In genomic region chr5:59099270-59099994, GRCh38 we compare ENCODE assay signal across 8 cellular contexts.
DNase-seq lines count a peak whose midpoint lies in the region; ATAC-seq, FAIRE-seq and TF ChIP-seq lines count a peak whose summit lies in the region.

No MANE protein-coding gene starts in this region.

- DNase-seq in CD8-positive, alpha-beta memory T cell: peak; percentile 16 to 81 (median 25)
- peak; percentile 3 for DNase-seq in activated CD4-positive, alpha-beta T cell treated with anti-CD3 and anti-CD28 coated beads, Interleukin-2, amount 50 U/mL, for 1 hour
- peak; percentile 35 for DNase-seq in keratinocyte (ENCODE audit: low read depth, low spot score)
- DNase-seq in DMS 273 (lab: John Stamatoyannopoulos, UW; ENCODE audit: unreplicated experiment): no peak

- H3K4me3 ChIP-seq in CD8-positive, alpha-beta memory T cell (ENCODE audit: low read length): no peak overlapping the region
- H3K4me3 ChIP-seq in keratinocyte (ENCODE audit: control insufficient read depth in 2 of 3, extremely low read depth in 1 of 3, insufficient read depth in 2 of 3, low read depth in 1 of 3, low read length in 3 of 3): no peak overlapping the region

- H2AFZ ChIP-seq in keratinocyte (ENCODE audit: control insufficient read depth, low read length): no peak overlapping the region

- peak overlapping the region in 6 of 7 donors; percentile 1 to 64 (median 46) for H3K4me3 Mint-ChIP-seq in CD8-positive, alpha-beta memory T cell

- peak overlapping the region; percentile 46 for H3K4me2 ChIP-seq in keratinocyte (ENCODE audit: control insufficient read depth, extremely low read depth, insufficient read depth, low read depth, low read length)

- no peaks in the 10 kb centered on the region for H3K27me3 ChIP-seq in CD8-positive, alpha-beta memory T cell (ENCODE audit: insufficient read depth, low read length, poor library complexity, severe bottlenecking)
- H3K27me3 ChIP-seq in keratinocyte (ENCODE audit: control insufficient read depth, extremely low read depth, insufficient read depth, low read length): no peaks in the 10 kb centered on the region

- dilution Hi-C loops in keratinocyte (cut with MboI; ENCODE audit: extremely low pct_ligation_motif_present, low sequenced_read_pairs): no loop called here

- FAIRE-seq in keratinocyte (lab: Jason Lieb, UNC): peak; percentile 94

- peak overlapping the region; percentile 63 to 95 (median 86) for H3K27ac Mint-ChIP-seq in CD8-positive, alpha-beta memory T cell

- CTCF ChIA-PET in CD8-positive, alpha-beta memory T cell (lab: Charles Lee): interaction anchor here (0.8 to 2.0 kb wide), 6 partner anchors 25 to 65 kb away, joined by 3 to 8 read pairs (median 4); no protein-coding TSS in a partner anchor

- POLR2A ChIA-PET in CD8-positive, alpha-beta memory T cell (lab: Charles Lee): interaction anchor here (0.6 to 3.9 kb wide), 4 partner anchors 25 to 60 kb away, joined by 3 to 21 read pairs (median 8); no protein-coding TSS in a partner anchor

- no peak overlapping the region for H3K9ac ChIP-seq in keratinocyte (ENCODE audit: control insufficient read depth, extremely low read depth, insufficient read depth, low read length)

- peaks cover 0 to 2% (median 0%) of the 10 kb centered on the region in 5 donors for H3K9me3 Mint-ChIP-seq in CD8-positive, alpha-beta memory T cell

- no peaks in the 10 kb centered on the region for H4K20me1 ChIP-seq in keratinocyte (ENCODE audit: control insufficient read depth, extremely low read depth, insufficient read depth, low read length)

- peaks cover 0 to 3% of the 10 kb centered on the region in 2 donors for H3K27me3 Mint-ChIP-seq in CD8-positive, alpha-beta memory T cell

- no peaks in the 10 kb centered on the region for H3K9me1 ChIP-seq in keratinocyte (ENCODE audit: control insufficient read depth, extremely low read depth, insufficient read depth, low read length)

- H3K36me3 ChIP-seq in CD8-positive, alpha-beta memory T cell (ENCODE audit: insufficient read depth, low read length): no peaks in the 10 kb centered on the region
- H3K36me3 ChIP-seq in keratinocyte (ENCODE audit: control insufficient read depth in 2 of 2, extremely low read depth in 1 of 2, insufficient read depth in 2 of 2, low read length in 2 of 2): no peaks in the 10 kb centered on the region

- H3K4me1 Mint-ChIP-seq in CD8-positive, alpha-beta memory T cell: peaks cover 27 to 48% (median 37%) of the 10 kb centered on the region in 3 donors

- H3K27ac ChIP-seq in CD8-positive, alpha-beta memory T cell (ENCODE audit: low read depth, low read length): no peak overlapping the region
- H3K27ac ChIP-seq in keratinocyte (ENCODE audit: control insufficient read depth, insufficient read depth, low read length): peak overlapping the region; percentile 19

- no peak for TF ChIP-seq CTCF in keratinocyte (optimal IDR thresholded peaks at IDR 0.05 in 1 of 3, IDR thresholded peaks at IDR 0.05 in 1 of 3, conservative IDR thresholded peaks at IDR 0.05 in 1 of 3; ENCODE audit: extremely low read depth in 1 of 3, insufficient read depth in 2 of 3, low read length in 3 of 3)

- H3K9me3 ChIP-seq in CD8-positive, alpha-beta memory T cell (ENCODE audit: low read length): no peaks in the 10 kb centered on the region
- no peaks in the 10 kb centered on the region for H3K9me3 ChIP-seq in keratinocyte (ENCODE audit: control insufficient read depth, low read depth, low read length)

- peaks cover 17% of the 10 kb centered on the region for H3K4me1 ChIP-seq in CD8-positive, alpha-beta memory T cell (ENCODE audit: insufficient read depth, low read length)
- H3K4me1 ChIP-seq in keratinocyte (ENCODE audit: control insufficient read depth, extremely low read depth, insufficient read depth, low read length): peaks cover 12% of the 10 kb centered on the region

- H3K36me3 Mint-ChIP-seq in CD8-positive, alpha-beta memory T cell: peaks cover 0 to 2% (median 0%) of the 10 kb centered on the region in 3 donors

- no peaks in the 10 kb centered on the region for H3K79me2 ChIP-seq in keratinocyte (ENCODE audit: control insufficient read depth, insufficient read depth, low read length)

- ATAC-seq in HG02885 (IDR thresholded peaks at IDR 0.05; ENCODE audit: poor library complexity, unreplicated experiment) (peak; percentile 91), HG03457 (IDR thresholded peaks at IDR 0.05; ENCODE audit: unreplicated experiment) (no peak), GM18858 (IDR thresholded peaks at IDR 0.05; ENCODE audit: unreplicated experiment) (no peak), HG03139 (IDR thresholded peaks at IDR 0.05; ENCODE audit: unreplicated experiment) (no peak)
